Comparison of ENCODE assay signal across 19 cellular contexts in genomic region chr3:183262979-183263378, GRCh38. TPM values are rescaled to one million over a fixed set of nuclear protein-coding genes. Genes with fewer than 3 reads are reported as not detected.
DNase-seq lines count a peak whose midpoint lies in the region; FAIRE-seq and TF ChIP-seq lines count a peak whose summit lies in the region.
"Had no signal": no experiment of that assay in that cellular context is flagged by ENCODE, and none has a peak within 500 bp of the region (broad histone marks: within the 10 kb centered on the region; RNA-seq: fewer than 3 reads in every experiment).

No MANE protein-coding gene starts in this region.

- WGBS in mesendoderm (ENCODE audit: extremely low coverage, insufficient coverage, low lambda C conversion rate): no CpG with 5 or more reads among the region's 2 CpGs

- no peak overlapping the region for H4K8ac ChIP-seq in mesendoderm (ENCODE audit: low read depth, low read length)

- peaks cover 14% of the 10 kb centered on the region for H3K79me1 ChIP-seq in mesendoderm (ENCODE audit: low read length)

- H3K36me3 ChIP-seq in mesendoderm (ENCODE audit: control insufficient read depth, insufficient read depth, low read length) (no peaks in the 10 kb centered on the region), neural progenitor cell (no peaks in the 10 kb centered on the region)
- H3K36me3 ChIP-seq: BLaER1 had no signal

- H3K9me3 ChIP-seq in neural progenitor cell (ENCODE audit: low read depth): no peaks in the 10 kb centered on the region
- H3K9me3 ChIP-seq: BLaER1 had no signal

- H4K5ac ChIP-seq in mesendoderm (ENCODE audit: low read length): no peak overlapping the region

- peaks cover 5% of the 10 kb centered on the region for H4K20me1 ChIP-seq in neural progenitor cell (ENCODE audit: low read depth)
- H4K20me1 ChIP-seq: BLaER1 had no signal

- H3K56ac ChIP-seq in mesendoderm (ENCODE audit: low read length): no peak overlapping the region

- no peaks in the 10 kb centered on the region for H3K27me3 ChIP-seq in mesendoderm (ENCODE audit: insufficient read depth, low read length, poor library complexity)
- no peaks in the 10 kb centered on the region for H3K27me3 ChIP-seq in neural progenitor cell
- H3K27me3 ChIP-seq: BLaER1 had no signal

- no peak overlapping the region for H2AFZ ChIP-seq in neural progenitor cell (replicated peaks)

- H3K27ac Mint-ChIP-seq in activated naive CD4-positive, alpha-beta T cell treated with anti-CD3 and anti-CD28 coated beads for 36 hours: peak overlapping the region; percentile 16
- no peak overlapping the region for H3K27ac Mint-ChIP-seq in neural progenitor cell
- H3K27ac Mint-ChIP-seq: CD8-positive, alpha-beta T cell had no signal

- H3K79me2 ChIP-seq in mesendoderm (ENCODE audit: control insufficient read depth, insufficient read depth, low read length) (no peaks in the 10 kb centered on the region), neural progenitor cell (ENCODE audit: low read depth) (peaks cover 42% of the 10 kb centered on the region)

- H3K36me3 Mint-ChIP-seq in activated naive CD4-positive, alpha-beta T cell treated with anti-CD3 and anti-CD28 coated beads for 36 hours (ENCODE audit: low read depth): peaks cover 18% of the 10 kb centered on the region
- peaks cover 14% of the 10 kb centered on the region for H3K36me3 Mint-ChIP-seq in neural progenitor cell
- H3K36me3 Mint-ChIP-seq: CD8-positive, alpha-beta T cell had no signal

- H3K18ac ChIP-seq in mesendoderm (ENCODE audit: low read length): no peak overlapping the region

- H2AK5ac ChIP-seq in mesendoderm (ENCODE audit: low read length): no peak overlapping the region

- no peak for FAIRE-seq in RCC 7860 (lab: Jason Lieb, UNC)
- FAIRE-seq: D721Med had no signal

- no peak overlapping the region for H3K4me2 ChIP-seq in mesendoderm (ENCODE audit: low read length)
- H3K4me2 ChIP-seq in neural progenitor cell: no peak overlapping the region
- H3K4me2 ChIP-seq: BLaER1 had no signal

- H3K9ac ChIP-seq in mesendoderm (ENCODE audit: low read length) (no peak overlapping the region), neural progenitor cell (no peak overlapping the region)
- H3K9ac ChIP-seq: BLaER1 had no signal

- peaks cover 12% of the 10 kb centered on the region for H3K4me1 Mint-ChIP-seq in activated naive CD4-positive, alpha-beta T cell treated with anti-CD3 and anti-CD28 coated beads for 36 hours (ENCODE audit: low read depth)
- peaks cover 29% of the 10 kb centered on the region for H3K4me1 Mint-ChIP-seq in neural progenitor cell

- H3F3A ChIP-seq in neural progenitor cell (ENCODE audit: low read depth): peaks cover 34% of the 10 kb centered on the region

- no peak overlapping the region for H2BK15ac ChIP-seq in mesendoderm (replicated peaks; ENCODE audit: low read depth)

- no peaks in the 10 kb centered on the region for H3K9me3 Mint-ChIP-seq in activated naive CD4-positive, alpha-beta T cell treated with anti-CD3 and anti-CD28 coated beads for 36 hours
- H3K9me3 Mint-ChIP-seq in neural progenitor cell: no peaks in the 10 kb centered on the region
- H3K9me3 Mint-ChIP-seq: CD8-positive, alpha-beta T cell had no signal

- no peak overlapping the region for H2BK120ac ChIP-seq in mesendoderm (ENCODE audit: low read depth, low read length)

- DNase-seq in activated naive CD4-positive, alpha-beta T cell treated with anti-CD3 and anti-CD28 coated beads for 36 hours: no peak
- DNase-seq in activated naive CD4-positive, alpha-beta T cell treated with Interleukin-2 at 50 U/mL for 16 hours: no peak
- peak; percentile 61 for DNase-seq in choroid plexus epithelial cell (ENCODE audit: low read depth)
- DNase-seq in mesendoderm: no peak
- DNase-seq in NCI-H1048 (lab: John Stamatoyannopoulos, UW): no peak
- DNase-seq in neural progenitor cell (ENCODE audit: low spot score): no peak
- no peak for DNase-seq in RCC 7860 (ENCODE audit: low spot score)
- no peak for DNase-seq in NCI-H128 (lab: John Stamatoyannopoulos, UW; ENCODE audit: unreplicated experiment)
- DNase-seq: 8988T; CD8-positive, alpha-beta T cell; DMS79; KBM-7; MV-4-11; NCI-H1436; NCI-H2029 treated with DMSO at 0.1 percent for 48 hours; NCI-H774; PC-3 had no signal

- H3K4me3 Mint-ChIP-seq in activated naive CD4-positive, alpha-beta T cell treated with anti-CD3 and anti-CD28 coated beads for 36 hours: no peak overlapping the region
- H3K4me3 Mint-ChIP-seq in neural progenitor cell: no peak overlapping the region
- H3K4me3 Mint-ChIP-seq: CD8-positive, alpha-beta T cell had no signal

- H3K27me3 Mint-ChIP-seq in activated naive CD4-positive, alpha-beta T cell treated with anti-CD3 and anti-CD28 coated beads for 36 hours (ENCODE audit: low read depth): peaks cover 4% of the 10 kb centered on the region
- H3K27me3 Mint-ChIP-seq in neural progenitor cell (ENCODE audit: insufficient read depth, low read depth): peaks cover 2% of the 10 kb centered on the region

- no peak for TF ChIP-seq CTCF in choroid plexus epithelial cell (conservative IDR thresholded peaks at IDR 0.05; ENCODE audit: low read depth, low read length)
- no peak for TF ChIP-seq CTCF in neural progenitor cell (IDR thresholded peaks at IDR 0.05)

- H3K4ac ChIP-seq in mesendoderm (ENCODE audit: low read depth, low read length): no peak overlapping the region

- H3K4me3 ChIP-seq in choroid plexus epithelial cell (ENCODE audit: low read depth, low read length) (no peak overlapping the region), mesendoderm (ENCODE audit: low read length) (no peak overlapping the region), neural progenitor cell (no peak overlapping the region)
- H3K4me3 ChIP-seq: BLaER1 had no signal

- intact Hi-C loops in activated naive CD4-positive, alpha-beta T cell treated with anti-CD3 and anti-CD28 coated beads for 36 hours (cut with micrococcal nuclease): loop anchor here (10.0 kb wide), 1 partner anchor 372 kb away; the partner anchor contains the start of gene KLHL24

- H3K23ac ChIP-seq in mesendoderm (ENCODE audit: low read length): no peak overlapping the region

- H3K4me1 ChIP-seq in mesendoderm (ENCODE audit: control insufficient read depth, low read depth, low read length) (peaks cover 33% of the 10 kb centered on the region), neural progenitor cell (peaks cover 35% of the 10 kb centered on the region)

- no peak overlapping the region for H2BK5ac ChIP-seq in mesendoderm (ENCODE audit: low read length)

- CTCF ChIA-PET in activated naive CD4-positive, alpha-beta T cell treated with anti-CD3 and anti-CD28 coated beads for 36 hours (lab: Charles Lee): interaction anchor here (1.0 kb wide), 1 partner anchor 78 kb away, joined by 5 read pairs; no protein-coding TSS in a partner anchor

- H3K27ac ChIP-seq in mesendoderm (ENCODE audit: low read depth, low read length): peak overlapping the region; percentile 31
- no peak overlapping the region for H3K27ac ChIP-seq in neural progenitor cell
- H3K27ac ChIP-seq: BLaER1 had no signal

RNA-seq across cellular contexts. Expression of gene B3GNT5, which starts 9.9 kb away (rescaled TPM):
- total RNA-seq in activated naive CD4-positive, alpha-beta T cell treated with anti-CD3 and anti-CD28 coated beads for 36 hours: 10 to 100 TPM; 15.0 to 18.8 TPM
- 5.9 TPM for polyA plus RNA-seq in mesendoderm (2013, experiment 1 of 2)
- 5.5 TPM for polyA plus RNA-seq in mesendoderm (2013, experiment 2 of 2)
- 9.0 and 14.1 TPM in 2 replicates for total RNA-seq in neural progenitor cell (ENCODE audit: low replicate concordance)
